18 cellular contexts compared by ENCODE assay signal in genomic region chr3:193662757-193663322, GRCh38.
"Had no signal": no experiment of that assay in that cellular context is flagged by ENCODE, and none has a peak within 500 bp of the region (broad histone marks: within the 10 kb centered on the region; RNA-seq: fewer than 3 reads in every experiment).

No MANE protein-coding gene starts in this region.

- H3K27ac ChIP-seq: brain microvascular endothelial cell, epithelial cell of prostate, right atrium auricular region, skin epidermis, tibial nerve, uterus, WERI-Rb-1 had no signal

- ATAC-seq: activated CD4-positive, alpha-beta T cell treated with anti-CD3 and anti-CD28 coated beads for 36 hours had no signal

- DNase-seq: activated CD4-positive, alpha-beta memory T cell treated with anti-CD3 and anti-CD28 coated beads, Interleukin-2, amount 10 ng/mL, durations not matched to agents 7 days and 5 days; activated CD4-positive, alpha-beta T cell treated with anti-CD3 and anti-CD28 coated beads for 36 hours; activated gamma-delta T cell; activated T-cell treated with anti-CD3 and anti-CD28 coated beads, Interleukin-2, amount 50 U/mL, for 48 hours; brain microvascular endothelial cell; kidney; nephron progenitor cell; occipital lobe; stimulated activated CD4-positive, alpha-beta T cell treated with anti-CD3 and anti-CD28 coated beads, Interleukin-4, amount 100 ng/mL, for 24 hours; stimulated activated naive CD4-positive, alpha-beta T cell; substantia nigra; T-helper 1 cell; uterus; WERI-Rb-1 had no signal

- H3K4me1 ChIP-seq: right atrium auricular region, tibial nerve, uterus had no signal

- H3K27me3 ChIP-seq: brain microvascular endothelial cell, right atrium auricular region, tibial nerve, uterus had no signal

- H3K9me3 ChIP-seq: right atrium auricular region, tibial nerve, uterus had no signal

- H3K36me3 ChIP-seq: uterus, WERI-Rb-1 had no signal

- H3K4me3 ChIP-seq: right atrium auricular region, skin epidermis, tibial nerve, uterus had no signal
